14 cellular contexts compared by ENCODE assay signal in genomic region chr15:99155961-99156443, GRCh38. TPM values are rescaled to one million over a fixed set of nuclear protein-coding genes. Genes with fewer than 3 reads are reported as not detected.
A peak's percentile ranks its signal among the peaks of the same experiment; 100 is the strongest.
DNase-seq lines count a peak whose midpoint lies in the region; ATAC-seq and TF ChIP-seq lines count a peak whose summit lies in the region.
"Had no signal": no experiment of that assay in that cellular context is flagged by ENCODE, and none has a peak within 500 bp of the region (broad histone marks: within the 10 kb centered on the region; RNA-seq: fewer than 3 reads in every experiment).

No MANE protein-coding gene starts in this region.

- TF ChIP-seq CTCF in AG10803 (conservative IDR thresholded peaks at IDR 0.05; ENCODE audit: low read length) (no peak), left lung (IDR thresholded peaks at IDR 0.05) (no peak), spleen (IDR thresholded peaks at IDR 0.05 in 8 of 11, conservative IDR thresholded peaks at IDR 0.05 in 3 of 11) (no peak), thyroid gland (IDR thresholded peaks at IDR 0.05) (no peak)

- DNase-seq in AG10803 (ENCODE audit: low read depth): peak; percentile 6
- DNase-seq in HT1080 (ENCODE audit: low read depth): peak; percentile 21
- peak; percentile 54 for DNase-seq in adipocyte (ENCODE audit: low read depth)
- no peak for DNase-seq in left lung
- no peak for DNase-seq in spleen
- DNase-seq in activated T-cell treated with anti-CD3 and anti-CD28 coated beads, Interleukin-2, amount 50 U/mL, for 1 hour: no peak
- no peak for DNase-seq in thyroid gland
- no peak for DNase-seq in stimulated activated naive B cell treated with anti-CD40 and anti-IgM and Interleukin-4, amounts not matched to agents 10 μg/mL and 1 μg/mL and 100 μg/mL, for 72 hours
- DNase-seq: activated CD4-positive, alpha-beta memory T cell treated with anti-CD3 and anti-CD28 coated beads, Interleukin-2, amount 10 ng/mL, durations not matched to agents 7 days and 5 days; BE2C; cortex of kidney; NCI-H187 treated with DMSO at 0.1 percent for 48 hours had no signal

- H3K4me3 ChIP-seq in AG10803 (ENCODE audit: low read length) (no peak overlapping the region), adipocyte (ENCODE audit: low read length) (no peak overlapping the region), left lung (no peak overlapping the region), spleen (no peak overlapping the region), thyroid gland (replicated peaks in 1 of 3) (no peak overlapping the region)
- H3K4me3 ChIP-seq: gastroesophageal sphincter had no signal

- H3K4me1 ChIP-seq in adipocyte (ENCODE audit: control insufficient read depth, insufficient read depth, low read length) (peaks cover 3% of the 10 kb centered on the region), left lung (no peaks in the 10 kb centered on the region), spleen (no peaks in the 10 kb centered on the region), thyroid gland (peaks cover 5 to 18% of the 10 kb centered on the region in 2 donors)

- ATAC-seq in left lung: peak; percentile 41
- no peak for ATAC-seq in stimulated activated naive B cell treated with anti-CD40 and anti-IgM and Interleukin-4, amounts not matched to agents 10 μg/mL and 1 μg/mL and 100 μg/mL, for 72 hours (replicated peaks)
- ATAC-seq: activated naive CD4-positive, alpha-beta T cell treated with anti-CD3 and anti-CD28 coated beads, Interleukin-2, amount 50 U/mL, for 72 hours; gastroesophageal sphincter had no signal

- no peaks in the 10 kb centered on the region for H3K36me3 Mint-ChIP-seq in stimulated activated naive B cell treated with anti-CD40 and anti-IgM and Interleukin-4, amounts not matched to agents 10 μg/mL and 1 μg/mL and 100 μg/mL, for 72 hours
- H3K36me3 Mint-ChIP-seq: activated naive CD4-positive, alpha-beta T cell treated with anti-CD3 and anti-CD28 coated beads, Interleukin-2, amount 50 U/mL, for 72 hours had no signal

- H3K9me3 ChIP-seq in adipocyte (ENCODE audit: control insufficient read depth, low read length): no peaks in the 10 kb centered on the region
- no peaks in the 10 kb centered on the region for H3K9me3 ChIP-seq in left lung
- H3K9me3 ChIP-seq in spleen: no peaks in the 10 kb centered on the region
- H3K9me3 ChIP-seq in thyroid gland: no peaks in the 10 kb centered on the region
- H3K9me3 ChIP-seq: BE2C, gastroesophageal sphincter had no signal

- H3K27ac ChIP-seq in left lung: no peak overlapping the region
- H3K27ac ChIP-seq in spleen: no peak overlapping the region
- H3K27ac ChIP-seq in thyroid gland: no peak overlapping the region

- 79 to 84% (median 83%) methylated on average over 9 of the region's 9 CpGs for WGBS in spleen, 5 donors
- 84 to 85% methylated on average over 9 of the region's 9 CpGs for WGBS in thyroid gland, 2 donors

- no peak overlapping the region for H3K9ac ChIP-seq in adipocyte (ENCODE audit: low read length)

- TF ChIP-seq POLR2A in spleen (IDR thresholded peaks at IDR 0.05) (no peak), thyroid gland (IDR thresholded peaks at IDR 0.05) (no peak)

- H3K4me1 Mint-ChIP-seq in stimulated activated naive B cell treated with anti-CD40 and anti-IgM and Interleukin-4, amounts not matched to agents 10 μg/mL and 1 μg/mL and 100 μg/mL, for 72 hours: no peaks in the 10 kb centered on the region

- H3K27me3 Mint-ChIP-seq in stimulated activated naive B cell treated with anti-CD40 and anti-IgM and Interleukin-4, amounts not matched to agents 10 μg/mL and 1 μg/mL and 100 μg/mL, for 72 hours: no peaks in the 10 kb centered on the region
- H3K27me3 Mint-ChIP-seq: activated CD4-positive, alpha-beta memory T cell treated with anti-CD3 and anti-CD28 coated beads, Interleukin-2, amount 10 ng/mL, durations not matched to agents 7 days and 5 days had no signal

- no peaks in the 10 kb centered on the region for H3K9me3 Mint-ChIP-seq in stimulated activated naive B cell treated with anti-CD40 and anti-IgM and Interleukin-4, amounts not matched to agents 10 μg/mL and 1 μg/mL and 100 μg/mL, for 72 hours
- H3K9me3 Mint-ChIP-seq: activated CD4-positive, alpha-beta memory T cell treated with anti-CD3 and anti-CD28 coated beads, Interleukin-2, amount 10 ng/mL, durations not matched to agents 7 days and 5 days; activated naive CD4-positive, alpha-beta T cell treated with anti-CD3 and anti-CD28 coated beads, Interleukin-2, amount 50 U/mL, for 72 hours had no signal

- H3K36me3 ChIP-seq in adipocyte (ENCODE audit: control insufficient read depth, insufficient read depth, low read length, severe bottlenecking): peaks cover 30% of the 10 kb centered on the region
- H3K36me3 ChIP-seq in left lung: peaks cover 0 to 14% of the 10 kb centered on the region in 2 donors
- peaks cover 0 to 14% (median 3%) of the 10 kb centered on the region in 6 donors for H3K36me3 ChIP-seq in spleen
- H3K36me3 ChIP-seq in thyroid gland: no peaks in the 10 kb centered on the region
- H3K36me3 ChIP-seq: BE2C had no signal

- no peak overlapping the region for H3K4me3 Mint-ChIP-seq in stimulated activated naive B cell treated with anti-CD40 and anti-IgM and Interleukin-4, amounts not matched to agents 10 μg/mL and 1 μg/mL and 100 μg/mL, for 72 hours
- H3K4me3 Mint-ChIP-seq: activated CD4-positive, alpha-beta memory T cell treated with anti-CD3 and anti-CD28 coated beads, Interleukin-2, amount 10 ng/mL, durations not matched to agents 7 days and 5 days had no signal

- intact Hi-C loops in left lung (cut with DNase I): no loop called here
- intact Hi-C loops in spleen (cut with DNase I; ENCODE audit: low total_unique reads): no loop called here
- intact Hi-C loops in thyroid gland (cut with DNase I): loop anchor here (10.0 kb wide), 1 partner anchor 49 kb away; no protein-coding TSS in a partner anchor

- no peaks in the 10 kb centered on the region for H3K27me3 ChIP-seq in adipocyte (replicated peaks; ENCODE audit: control insufficient read depth, insufficient read depth, low read length)
- H3K27me3 ChIP-seq in left lung: no peaks in the 10 kb centered on the region
- H3K27me3 ChIP-seq in spleen (replicated peaks in 1 of 7): no peaks in the 10 kb centered on the region
- H3K27me3 ChIP-seq in thyroid gland: no peaks in the 10 kb centered on the region
- H3K27me3 ChIP-seq: BE2C, gastroesophageal sphincter had no signal

- H3K27ac Mint-ChIP-seq in stimulated activated naive B cell treated with anti-CD40 and anti-IgM and Interleukin-4, amounts not matched to agents 10 μg/mL and 1 μg/mL and 100 μg/mL, for 72 hours: no peak overlapping the region
- H3K27ac Mint-ChIP-seq: activated CD4-positive, alpha-beta memory T cell treated with anti-CD3 and anti-CD28 coated beads, Interleukin-2, amount 10 ng/mL, durations not matched to agents 7 days and 5 days; activated naive CD4-positive, alpha-beta T cell treated with anti-CD3 and anti-CD28 coated beads, Interleukin-2, amount 50 U/mL, for 72 hours had no signal

RNA-seq across cellular contexts. Expression of gene SYNM, which starts 51.1 kb away (rescaled TPM):
- 0.82 and 0.94 TPM in 2 replicates for total RNA-seq in HT1080 (2014; rRNA removed; shearing (Covaris generic))
- polyA plus RNA-seq in HT1080 (2015; cell fraction: cytosol; rRNA removed): 0.52 and 0.69 TPM in 2 replicates
- 7.4 and 7.5 TPM in 2 replicates for polyA plus RNA-seq in HT1080 (2015; cell fraction: nucleus; rRNA removed)
- total RNA-seq in left lung (10 to 100 TPM; 15.3 to 17.6 TPM), spleen (1 to 10 TPM; 3.3 to 9.4 (median 4.1) TPM), thyroid gland (10 to 100 TPM; 14.8 to 24.8 (median 21.5) TPM)
- polyA plus RNA-seq in spleen: 10 to 100 TPM in 1 of 3 donors, 1 to 10 TPM in 2; 4.1 to 10.7 (median 4.2) TPM

Comparison
In these comparisons a context has a peak if more than half of its experiments do, and no peak if none do; other contexts are left out.
1. DNase-seq: peak in AG10803 (single experiment), HT1080 (single experiment) and adipocyte (single experiment); none in left lung (0 of 2), spleen (single experiment), activated T-cell treated with anti-CD3 and anti-CD28 coated beads, Interleukin-2, amount 50 U/mL, for 1 hour (single experiment), thyroid gland (0 of 2) and stimulated activated naive B cell treated with anti-CD40 and anti-IgM and Interleukin-4, amounts not matched to agents 10 μg/mL and 1 μg/mL and 100 μg/mL, for 72 hours (single experiment).